10 cellular contexts compared by ENCODE assay signal in the genomic region with DNA sequence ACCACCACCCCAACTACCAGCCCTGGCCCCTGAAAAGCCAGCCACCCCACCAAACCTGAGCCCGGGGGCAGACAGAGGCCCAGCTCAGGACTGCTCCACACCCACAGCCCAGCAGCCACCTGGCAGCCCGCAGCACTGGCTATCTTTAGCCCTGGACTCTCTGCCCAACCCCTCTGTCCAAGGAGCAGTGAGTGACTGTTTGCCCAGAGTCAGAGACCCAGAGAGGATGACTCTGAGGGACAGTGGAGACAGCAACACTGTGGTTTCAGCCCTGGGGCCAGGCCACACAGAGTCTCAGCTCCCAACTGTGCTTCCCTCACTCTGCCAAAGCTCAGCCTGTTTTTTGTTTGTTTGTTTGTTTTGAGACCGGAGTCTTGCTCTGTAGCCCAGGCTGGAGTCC. TPM values are rescaled to one million over a fixed set of nuclear protein-coding genes. Genes with fewer than 3 reads are reported as not detected.
A peak's percentile ranks its signal among the peaks of the same experiment; 100 is the strongest.
DNase-seq lines count a peak whose midpoint lies in the region; ATAC-seq, FAIRE-seq and TF ChIP-seq lines count a peak whose summit lies in the region.
"Had no signal": no experiment of that assay in that cellular context is flagged by ENCODE, and none has a peak within 500 bp of the region (broad histone marks: within the 10 kb centered on the region; RNA-seq: fewer than 3 reads in every experiment).

No MANE protein-coding gene starts in this region.

- no peak for FAIRE-seq in HepG2 (lab: Jason Lieb, UNC)

- H3K4me1 ChIP-seq in HepG2 (ENCODE audit: insufficient read depth, low read length) (peaks cover 18% of the 10 kb centered on the region), stomach (peaks cover 9 to 76% (median 26%) of the 10 kb centered on the region in 4 donors)

- TF ChIP-seq POLR2A in HepG2 (IDR thresholded peaks at IDR 0.05; ENCODE audit: insufficient read depth in 1 of 2, low read depth in 2 of 2, low read length in 2 of 2): no peak
- no peak for TF ChIP-seq POLR2A in stomach (IDR thresholded peaks at IDR 0.05)

- no peaks in the 10 kb centered on the region for H3K9me3 Mint-ChIP-seq in activated T-cell treated with anti-CD3 and anti-CD28 coated beads, Interleukin-2, amount 50 U/mL, for 72 hours
- H3K9me3 Mint-ChIP-seq in activated CD8-positive, alpha-beta T cell treated with anti-CD3 and anti-CD28 coated beads for 36 hours: no peaks in the 10 kb centered on the region

- no peaks in the 10 kb centered on the region for H3K9me3 ChIP-seq in HepG2 (ENCODE audit: low read length)
- H3K9me3 ChIP-seq in stomach: no peaks in the 10 kb centered on the region
- H3K9me3 ChIP-seq: upper lobe of left lung had no signal

- no peaks in the 10 kb centered on the region for H4K20me1 ChIP-seq in HepG2 (ENCODE audit: insufficient read depth, low read length)

- no peak for DNase-seq in activated T-cell treated with anti-CD3 and anti-CD28 coated beads, Interleukin-2, amount 50 U/mL, for 72 hours
- DNase-seq in activated T-cell treated with anti-CD3 and anti-CD28 coated beads for 4 hours (no peak), HepG2 (ENCODE audit: low spot score) (no peak), stomach (no peak), GDM1 (lab: John Stamatoyannopoulos, UW) (no peak)
- no peak for DNase-seq in activated CD8-positive, alpha-beta T cell treated with anti-CD3 and anti-CD28 coated beads for 36 hours
- DNase-seq: ACHN, upper lobe of left lung had no signal

- no peaks in the 10 kb centered on the region for H3K79me2 ChIP-seq in HepG2 (ENCODE audit: insufficient read depth, low read length)

- CTCF ChIA-PET in activated CD8-positive, alpha-beta T cell treated with anti-CD3 and anti-CD28 coated beads for 36 hours (lab: Charles Lee): interaction anchor here (1.2 to 1.5 kb wide), 2 partner anchors 11 to 143 kb away, joined by 4 to 5 read pairs; no protein-coding TSS in a partner anchor
- CTCF ChIA-PET in HepG2 (lab: Yijun Ruan, JAX; ENCODE audit: low intra/inter-chr PET ratio, low total read pairs): no interaction called here

- POLR2A ChIA-PET in activated CD8-positive, alpha-beta T cell treated with anti-CD3 and anti-CD28 coated beads for 36 hours (lab: Charles Lee): interaction anchor here (0.9 kb wide), 1 partner anchor 9 kb away, joined by 3 read pairs; no protein-coding TSS in a partner anchor
- POLR2A ChIA-PET in HepG2 (lab: Yijun Ruan, JAX): no interaction called here

- H3K27me3 ChIP-seq in HepG2 (ENCODE audit: control insufficient read depth in 1 of 2, insufficient read depth in 2 of 2, low read length in 2 of 2): no peaks in the 10 kb centered on the region; a peak in 1 of 5 replicates
- H3K27me3 ChIP-seq in stomach: no peaks in the 10 kb centered on the region
- H3K27me3 ChIP-seq: upper lobe of left lung had no signal

- H3K27ac ChIP-seq in HepG2 (ENCODE audit: extremely low read length, insufficient read depth, low read length): no peak overlapping the region
- peak overlapping the region in 3 of 5 donors; percentile 1 to 64 (median 22) for H3K27ac ChIP-seq in stomach
- H3K27ac ChIP-seq: upper lobe of left lung had no signal

- TF ChIP-seq RAD21 in HepG2 (CRISPR knock-in tag; IDR thresholded peaks at IDR 0.05): no peak

- intact Hi-C loops in activated CD8-positive, alpha-beta T cell treated with anti-CD3 and anti-CD28 coated beads for 36 hours (cut with micrococcal nuclease): no loop called here
- intact Hi-C loops in HepG2 (cut with micrococcal nuclease; ENCODE audit: unreplicated experiment) (no loop called here), stomach (cut with DNase I; ENCODE audit: low total_unique reads) (no loop called here)

- H3K4me3 Mint-ChIP-seq in activated T-cell treated with anti-CD3 and anti-CD28 coated beads, Interleukin-2, amount 50 U/mL, for 72 hours: no peak overlapping the region
- no peak overlapping the region for H3K4me3 Mint-ChIP-seq in activated CD8-positive, alpha-beta T cell treated with anti-CD3 and anti-CD28 coated beads for 36 hours

- no peak overlapping the region for H2AFZ ChIP-seq in HepG2 (ENCODE audit: low read length)

- 0% methylated on average over 3 of the region's 3 CpGs for WGBS in HepG2 (ENCODE audit: low lambda C conversion rate)
- WGBS in stomach, 5 donors: 46 to 53% (median 46%) methylated on average over 3 of the region's 3 CpGs

- H3K4me2 ChIP-seq in HepG2 (ENCODE audit: low read depth, low read length): no peak overlapping the region

- ATAC-seq in activated T-cell treated with anti-CD3 and anti-CD28 coated beads, Interleukin-2, amount 50 U/mL, for 72 hours (replicated peaks in 1 of 2): no peak
- ATAC-seq in activated CD8-positive, alpha-beta T cell treated with anti-CD3 and anti-CD28 coated beads for 36 hours: no peak
- ATAC-seq in HepG2 (peak; percentile 46), HG02981 (IDR thresholded peaks at IDR 0.05; ENCODE audit: unreplicated experiment) (no peak), HG02840 (IDR thresholded peaks at IDR 0.05; ENCODE audit: low FRiP score, unreplicated experiment) (no peak)

- H3K27me3 Mint-ChIP-seq in activated T-cell treated with anti-CD3 and anti-CD28 coated beads, Interleukin-2, amount 50 U/mL, for 72 hours (ENCODE audit: low read depth): no peaks in the 10 kb centered on the region
- no peaks in the 10 kb centered on the region for H3K27me3 Mint-ChIP-seq in activated CD8-positive, alpha-beta T cell treated with anti-CD3 and anti-CD28 coated beads for 36 hours

- H3K4me1 Mint-ChIP-seq in activated T-cell treated with anti-CD3 and anti-CD28 coated beads, Interleukin-2, amount 50 U/mL, for 72 hours (ENCODE audit: low read depth): peaks cover 61% of the 10 kb centered on the region
- peaks cover 50% of the 10 kb centered on the region for H3K4me1 Mint-ChIP-seq in activated CD8-positive, alpha-beta T cell treated with anti-CD3 and anti-CD28 coated beads for 36 hours (ENCODE audit: low read depth)

- TF ChIP-seq EP300 in HepG2 (IDR thresholded peaks at IDR 0.05; ENCODE audit: low read depth in 2 of 2, low read length in 2 of 2): no peak
- no peak for TF ChIP-seq EP300 in HepG2 (CRISPR knock-in tag; IDR thresholded peaks at IDR 0.05; ENCODE audit: borderline replicate concordance)
- no peak for TF ChIP-seq EP300 in stomach (IDR thresholded peaks at IDR 0.05)

- no peak for TF ChIP-seq CTCF in activated CD8-positive, alpha-beta T cell treated with anti-CD3 and anti-CD28 coated beads for 36 hours (IDR thresholded peaks at IDR 0.05)
- TF ChIP-seq CTCF in HepG2 (CRISPR knock-in tag; IDR thresholded peaks at IDR 0.05) (no peak), stomach (IDR thresholded peaks at IDR 0.05) (no peak)

- H3K36me3 ChIP-seq in HepG2 (replicated peaks in 1 of 2; ENCODE audit: control insufficient read depth in 1 of 2, insufficient read depth in 2 of 2, low read length in 2 of 2): no peaks in the 10 kb centered on the region
- peaks cover 0 to 38% (median 29%) of the 10 kb centered on the region in 4 donors for H3K36me3 ChIP-seq in stomach

- H3K36me3 Mint-ChIP-seq in activated T-cell treated with anti-CD3 and anti-CD28 coated beads, Interleukin-2, amount 50 U/mL, for 72 hours (ENCODE audit: insufficient read depth in 2 of 2): peaks cover 0 to 5% of the 10 kb centered on the region in 2 donors
- peaks cover 8% of the 10 kb centered on the region for H3K36me3 Mint-ChIP-seq in activated CD8-positive, alpha-beta T cell treated with anti-CD3 and anti-CD28 coated beads for 36 hours (ENCODE audit: low read depth)

- peak overlapping the region; percentile 93 for H3K27ac Mint-ChIP-seq in activated T-cell treated with anti-CD3 and anti-CD28 coated beads, Interleukin-2, amount 50 U/mL, for 72 hours
- peak overlapping the region; percentile 61 for H3K27ac Mint-ChIP-seq in activated CD8-positive, alpha-beta T cell treated with anti-CD3 and anti-CD28 coated beads for 36 hours

- no peak overlapping the region; the same call in 1 of the 2 replicates for H3K9ac ChIP-seq in HepG2 (ENCODE audit: insufficient read depth, low read depth, low read length)

- in situ Hi-C loops in HepG2 (cut with HindIII; ENCODE audit: extremely low pct_ligation_motif_present, low pct_unique_long_range_greater_than_20kb): no loop called here

- H3K4me3 ChIP-seq in HepG2 (replicated peaks in 1 of 3; ENCODE audit: insufficient read depth in 1 of 3, low read depth in 2 of 3, low read length in 3 of 3) (no peak overlapping the region), stomach (no peak overlapping the region)
- H3K4me3 ChIP-seq: upper lobe of left lung had no signal

- BruUV-seq in HepG2 (replicated peaks; lab: Mats Ljungman, UMichigan): no TSS peak

RNA-seq across cellular contexts. Expression of a gene that starts 32.6 kb away (rescaled TPM):
- 100 to 1,000 TPM in 1 of 2 donors, 10 to 100 TPM in 1; 87.3 to 127 TPM for total RNA-seq in activated T-cell treated with anti-CD3 and anti-CD28 coated beads, Interleukin-2, amount 50 U/mL, for 72 hours
- total RNA-seq in activated CD8-positive, alpha-beta T cell treated with anti-CD3 and anti-CD28 coated beads for 36 hours: 100 to 1,000 TPM in 1 of 2 experiments, 10 to 100 TPM in 1; 95.2 to 102 TPM
- total RNA-seq in HepG2 (2016; rRNA removed; fragmentation: Illumina TruSeq; extraction: Trizol): 0.93 and 0.98 TPM in 2 replicates
- total RNA-seq in HepG2 (2016; cell fraction: cytosol; rRNA removed; fragmentation: Illumina TruSeq; extraction: Trizol; ENCODE audit: low read depth): 0.61 and 1.1 TPM in 2 replicates
- total RNA-seq in HepG2 (2016; cell fraction: insoluble cytoplasmic fraction; rRNA removed; fragmentation: Illumina TruSeq; extraction: Trizol): 0.58 and 0.97 TPM in 2 replicates
- total RNA-seq in HepG2 (2016; cell fraction: membrane; rRNA removed; fragmentation: Illumina TruSeq; extraction: Trizol): 1.2 TPM in 2 replicates
- 0.28 and 0.41 TPM in 2 replicates for total RNA-seq in HepG2 (2016; cell fraction: nucleus; rRNA removed; fragmentation: Illumina TruSeq; extraction: Trizol)
- polyA plus RNA-seq in HepG2 (2011; rRNA removed): 0.51 and 1.2 TPM in 2 replicates
- 0.42 and 1.3 TPM in 2 replicates for polyA plus RNA-seq in HepG2 (2011; cell fraction: cytosol; rRNA removed)
- polyA plus RNA-seq in HepG2 (2011; cell fraction: nucleus; rRNA removed): 1.2 and 2.2 TPM in 2 replicates
- 1.3 and 1.6 TPM in 2 replicates for polyA plus RNA-seq in HepG2 (2012)
- polyA plus RNA-seq in HepG2 (2016; cell fraction: cytosol; fragmentation: Illumina TruSeq; extraction: Trizol; ENCODE audit: low read depth): 0.84 and 1.2 TPM in 2 replicates
- polyA plus RNA-seq in HepG2 (2016; cell fraction: insoluble cytoplasmic fraction; fragmentation: Illumina TruSeq; extraction: Trizol; ENCODE audit: low read depth): 1.0 and 1.9 TPM in 2 replicates
- polyA plus RNA-seq in HepG2 (2016; cell fraction: membrane; fragmentation: Illumina TruSeq; extraction: Trizol; ENCODE audit: low read depth): 0.97 and 1.1 TPM in 2 replicates
- polyA plus RNA-seq in HepG2 (2016; cell fraction: nucleus; fragmentation: Illumina TruSeq; extraction: Trizol; ENCODE audit: insufficient read depth, low read depth): 0.85 and 0.91 TPM in 2 replicates
- 0.84 and 28.9 TPM in 2 replicates for polyA minus RNA-seq in HepG2 (2011; rRNA and poly(A)+ RNA removed; ENCODE audit: low replicate concordance)
- 0.59 and 0.79 TPM in 2 replicates for polyA minus RNA-seq in HepG2 (2011; cell fraction: cytosol; rRNA and poly(A)+ RNA removed)
- 0.50 and 0.90 TPM in 2 replicates for polyA minus RNA-seq in HepG2 (2011; cell fraction: nucleus; rRNA and poly(A)+ RNA removed)
- 100 to 1,000 TPM in 1 of 5 donors, 10 to 100 TPM in 4; 39.1 to 175 (median 45.1) TPM for total RNA-seq in stomach
- polyA plus RNA-seq in stomach: 10 to 100 TPM; 47.8 to 49.6 (median 47.8) TPM

Comparison
In these comparisons a context has a peak if more than half of its experiments do, and no peak if none do; other contexts are left out.
1. RNA of a gene that starts 32.6 kb away (total RNA-seq): 87.3 to 127 TPM in activated T-cell treated with anti-CD3 and anti-CD28 coated beads, Interleukin-2, amount 50 U/mL, for 72 hours, 95.2 to 102 TPM in activated CD8-positive, alpha-beta T cell treated with anti-CD3 and anti-CD28 coated beads for 36 hours and 39.1 to 175 TPM in stomach; 0.28 to 1.2 TPM in HepG2; every median in the first group is over 10 times any median in the second.